Comparison of ENCODE assay signal across 1 cellular context in genomic region chr4:169179609-169180526, GRCh38.
TF ChIP-seq lines count a peak whose summit lies in the region.

No MANE protein-coding gene starts in this region.

TF ChIP-seq in WTC11, 78 proteins besides CTCF, POLR2A, EP300 and RAD21 (continued from another document):
- no peak for TF ChIP-seq ARID4B (CRISPR knock-in tag; IDR thresholded peaks at IDR 0.05; ENCODE audit: borderline replicate concordance)
- no peak for TF ChIP-seq NFATC4 (CRISPR knock-in tag; IDR thresholded peaks at IDR 0.05)
- TF ChIP-seq ZNF121 (CRISPR knock-in tag; IDR thresholded peaks at IDR 0.05), result no peak
- no peak for TF ChIP-seq ELF4 (CRISPR knock-in tag; IDR thresholded peaks at IDR 0.05; ENCODE audit: low read depth)
- no peak for TF ChIP-seq STAT6 (CRISPR knock-in tag; conservative IDR thresholded peaks at IDR 0.05; ENCODE audit: low read depth)
- TF ChIP-seq PRDM15 (CRISPR knock-in tag; IDR thresholded peaks at IDR 0.05), result no peak
- no peak for TF ChIP-seq ATF2 (CRISPR knock-in tag; IDR thresholded peaks at IDR 0.05; ENCODE audit: borderline replicate concordance, low read depth)
- TF ChIP-seq GABPB1 (CRISPR knock-in tag; IDR thresholded peaks at IDR 0.05), result no peak
- no peak for TF ChIP-seq ERG (CRISPR knock-in tag; IDR thresholded peaks at IDR 0.05)
- TF ChIP-seq E2F4 (CRISPR knock-in tag; IDR thresholded peaks at IDR 0.05; ENCODE audit: borderline replicate concordance, low read depth), result no peak
- TF ChIP-seq NR3C1 (CRISPR knock-in tag; conservative IDR thresholded peaks at IDR 0.05; ENCODE audit: low read depth), result no peak
TF ChIP-seq in WTC11: peak in this region for 0.
